In genomic region chr9:133597316-133597957, GRCh38 we compare ENCODE assay signal across 22 cellular contexts. TPM values are rescaled to one million over a fixed set of nuclear protein-coding genes. Genes with fewer than 3 reads are reported as not detected.
DNase-seq lines count a peak whose midpoint lies in the region; ATAC-seq and TF ChIP-seq lines count a peak whose summit lies in the region.
"Had no signal": no experiment of that assay in that cellular context is flagged by ENCODE, and none has a peak within 500 bp of the region (broad histone marks: within the 10 kb centered on the region; RNA-seq: fewer than 3 reads in every experiment).

No MANE protein-coding gene starts in this region.

- H3K9me2 ChIP-seq in HCT116 (ENCODE audit: insufficient read depth) = no peaks in the 10 kb centered on the region

- no peak overlapping the region for H2AFZ ChIP-seq in HCT116 (ENCODE audit: low read depth, low read length, poor library complexity, severe bottlenecking)

- peaks cover 7 to 10% of the 10 kb centered on the region in 2 experiments; a peak in 2 of 4 replicates for H3K9me3 ChIP-seq in HCT116 (ENCODE audit: control insufficient read depth in 1 of 2, insufficient read depth in 1 of 2, low read depth in 1 of 2, low read length in 2 of 2)

- POLR2A ChIA-PET in HCT116 (lab: Charles Lee) = no interaction called here

- DNase-seq in NCI-H2227 (lab: John Stamatoyannopoulos, UW; ENCODE audit: unreplicated experiment) (peak; percentile 25), NCI-H2227 treated with DMSO at 0.1 percent for 48 hours (lab: John Stamatoyannopoulos, UW) (no peak), HCT116 (ENCODE audit: low read depth, low spot score) (peak; percentile 28), RKO (ENCODE audit: low spot score) (peak; percentile 32), fibroblast of pulmonary artery (ENCODE audit: low read depth) (peak; percentile 31), COR-L47 (lab: John Stamatoyannopoulos, UW) (no peak), GM13977 (ENCODE audit: low spot score) (no peak)
- no peak for DNase-seq in stimulated activated CD4-positive, alpha-beta T cell treated with anti-CD3 and anti-CD28 coated beads, Interleukin-4, amount 100 ng/mL, for 24 hours
- DNase-seq: CD4-positive, alpha-beta T cell; endodermal cell; GOT3; hypothalamus; NCI-H187 treated with DMSO at 0.1 percent for 48 hours; NK-92 treated with Interleukin-12 subunit alpha and Interleukin-12 subunit beta, amount 100 ng/mL, for 24 hours; occipital lobe; RPMI8226; stimulated activated CD4-positive, alpha-beta T cell treated with anti-CD3 and anti-CD28 coated beads, Interleukin-12 subunit alpha, Interleukin-12 subunit beta, amount 100 ng/mL, for 4 hours had no signal

- H3K36me3 ChIP-seq in HCT116 (ENCODE audit: control insufficient read depth in 1 of 2, insufficient read depth in 2 of 2, low read length in 2 of 2) = no peaks in the 10 kb centered on the region

- CTCF ChIA-PET in HCT116 (lab: Charles Lee) = no interaction called here

- TF ChIP-seq POLR2A in HCT116 (IDR thresholded peaks at IDR 0.05; ENCODE audit: borderline replicate concordance, extremely low read depth, insufficient read depth, insufficient read length) = no peak

- no peaks in the 10 kb centered on the region for H3K27me3 ChIP-seq in HCT116 (ENCODE audit: insufficient read depth, low read length)

- intact Hi-C loops in HCT116 (cut with micrococcal nuclease) = no loop called here

- no peak for TF ChIP-seq RAD21 in HCT116 (IDR thresholded peaks at IDR 0.05; ENCODE audit: low read depth)

- TF ChIP-seq CTCF in HCT116 (IDR thresholded peaks at IDR 0.05 in 2 of 3, conservative IDR thresholded peaks at IDR 0.05 in 1 of 3; ENCODE audit: borderline replicate concordance in 1 of 3, insufficient read depth in 1 of 3, low read depth in 2 of 3, low read length in 2 of 3) = no peak
- TF ChIP-seq CTCF in fibroblast of pulmonary artery (IDR thresholded peaks at IDR 0.05; ENCODE audit: low read length, missing control alignments) = no peak
- no peak for TF ChIP-seq CTCF in GM13977 (IDR thresholded peaks at IDR 0.05; ENCODE audit: extremely low read depth, insufficient read depth, missing control alignments)

- in situ Hi-C loops in GM13977 (cut with MboI; ENCODE audit: low pct_unique_long_range_greater_than_20kb, low sequenced_read_pairs, unreplicated experiment) = no loop called here

- H3K9ac ChIP-seq in HCT116 (ENCODE audit: low read length) = no peak overlapping the region

- H3K27ac ChIP-seq in HCT116 (ENCODE audit: low read depth, low read length) = no peak overlapping the region

- peaks cover 0 to 1% of the 10 kb centered on the region in 2 experiments; a peak in 2 of 4 replicates for H3K4me1 ChIP-seq in HCT116 (ENCODE audit: control insufficient read depth in 1 of 2, insufficient read depth in 2 of 2, low read length in 2 of 2)

- H3K4me2 ChIP-seq in HCT116 (ENCODE audit: low read length) = no peak overlapping the region

- no peak for ATAC-seq in HCT116
- ATAC-seq: SK-N-SH treated with all-trans-retinoic acid at 6 μM for 48 hours had no signal

- H3K4me3 ChIP-seq in HCT116 (replicated peaks in 1 of 2; ENCODE audit: low read depth in 1 of 2, low read length in 2 of 2) = no peak overlapping the region
- no peak overlapping the region for H3K4me3 ChIP-seq in fibroblast of pulmonary artery (replicated peaks; ENCODE audit: low read depth, low read length)
- H3K4me3 ChIP-seq: lung had no signal

- H3K79me2 ChIP-seq in HCT116 (ENCODE audit: insufficient read depth, low read length) = no peaks in the 10 kb centered on the region

- BruUV-seq in HCT116 (replicated peaks; lab: Mats Ljungman, UMichigan) = no TSS peak

- no peaks in the 10 kb centered on the region for H4K20me1 ChIP-seq in HCT116 (ENCODE audit: insufficient read depth)

- RAD21 ChIA-PET in HCT116 (lab: Charles Lee; ENCODE audit: low non-redundant PET in 1 of 2, low total read pairs in 2 of 2, uncharacterized antibody in 2 of 2, unreplicated experiment in 2 of 2) = no interaction called here

TF ChIP-seq in HCT116, 20 proteins besides CTCF, POLR2A, EP300 and RAD21:
- TF ChIP-seq MAX (IDR thresholded peaks at IDR 0.05) (no peak), CBX3 (IDR thresholded peaks at IDR 0.05; ENCODE audit: low read depth) (peak; percentile 97), FOSL1 (IDR thresholded peaks at IDR 0.05; ENCODE audit: low read depth) (no peak), YY1 (IDR thresholded peaks at IDR 0.05; ENCODE audit: extremely low read depth, insufficient replicate concordance, low read depth, low read length) (no peak), TCF7L2 (IDR thresholded peaks at IDR 0.05; ENCODE audit: borderline replicate concordance, extremely low read depth, insufficient read depth, insufficient read length) (no peak), SP1 (IDR thresholded peaks at IDR 0.05; ENCODE audit: low read depth) (no peak)

RNA-seq across cellular contexts. Expression of gene FAM163B, which starts 11.8 kb away (rescaled TPM):
- total RNA-seq in HCT116 (2021; ENCODE audit: unreplicated experiment) = not detected
- not detected in 2 replicates for polyA plus RNA-seq in HCT116 (2012)
- total RNA-seq: CD4-positive, alpha-beta T cell; endodermal cell; renal cortical epithelial cell had no signal
- polyA plus RNA-seq: keratinocyte had no signal

RNA-seq across cellular contexts. Expression of gene DBH, which starts 38.7 kb away (rescaled TPM):
- total RNA-seq in HCT116 (2021; ENCODE audit: unreplicated experiment) = not detected
- polyA plus RNA-seq in HCT116 (2012) = 0.05 and 0.10 TPM in 2 replicates
- total RNA-seq: endodermal cell, occipital lobe, renal cortical epithelial cell, temporal lobe had no signal
- polyA plus RNA-seq: keratinocyte had no signal

Comparison
In these comparisons a context has a peak if more than half of its experiments do, and no peak if none do; other contexts are left out.
1. DNase-seq: peak in NCI-H2227 (single experiment), HCT116 (single experiment), RKO (single experiment) and fibroblast of pulmonary artery (single experiment); none in NCI-H2227 treated with DMSO at 0.1 percent for 48 hours (single experiment), stimulated activated CD4-positive, alpha-beta T cell treated with anti-CD3 and anti-CD28 coated beads, Interleukin-4, amount 100 ng/mL, for 24 hours (single experiment), COR-L47 (single experiment) and GM13977 (single experiment).